Comparison of ENCODE assay signal across 14 cellular contexts in genomic region chr16:73025506-73026131, GRCh38. TPM values are rescaled to one million over a fixed set of nuclear protein-coding genes. Genes with fewer than 3 reads are reported as not detected.
A peak's percentile ranks its signal among the peaks of the same experiment; 100 is the strongest.
DNase-seq lines count a peak whose midpoint lies in the region; TF ChIP-seq lines count a peak whose summit lies in the region.
"Had no signal": no experiment of that assay in that cellular context is flagged by ENCODE, and none has a peak within 500 bp of the region (broad histone marks: within the 10 kb centered on the region; RNA-seq: fewer than 3 reads in every experiment).

No MANE protein-coding gene starts in this region.

- H2BK15ac ChIP-seq in mesenchymal stem cell (ENCODE audit: low read depth, poor library complexity, severe bottlenecking): no peak overlapping the region

- H3K27ac ChIP-seq in esophagus squamous epithelium (peak overlapping the region in 3 of 4 donors; percentile 18 to 35 (median 23)), mesenchymal stem cell (ENCODE audit: low read length, poor library complexity, severe bottlenecking) (no peak overlapping the region), subcutaneous abdominal adipose tissue (ENCODE audit: low read depth, low read length) (peak overlapping the region; percentile 28), substantia nigra (ENCODE audit: low read depth, low read length, poor library complexity, severe bottlenecking) (no peak overlapping the region)

- no peak overlapping the region for H3K4me3 Mint-ChIP-seq in HFFc6
- H3K4me3 Mint-ChIP-seq: naive thymus-derived CD4-positive, alpha-beta T cell had no signal

- H3K36me3 ChIP-seq in esophagus squamous epithelium (no peaks in the 10 kb centered on the region), mesenchymal stem cell (ENCODE audit: control insufficient read depth in 1 of 2, insufficient read depth in 2 of 2, low read depth in 1 of 2, low read length in 2 of 2) (peaks cover 0 to 11% of the 10 kb centered on the region in 2 experiments), subcutaneous abdominal adipose tissue (ENCODE audit: control insufficient read depth in 5 of 5, insufficient read depth in 5 of 5, low read length in 5 of 5) (peaks cover 0 to 6% (median 0%) of the 10 kb centered on the region in 5 donors), H7 (replicated peaks; ENCODE audit: control insufficient read depth, insufficient read depth, low read length) (no peaks in the 10 kb centered on the region)
- H3K36me3 ChIP-seq: breast epithelium, HAP-1 had no signal

- DNase-seq in HFFc6 (no peak), esophagus squamous epithelium (lab: John Stamatoyannopoulos, UW) (no peak), mesenchymal stem cell (peak; percentile 75), H7 (no peak), substantia nigra (lab: John Stamatoyannopoulos, UW) (no peak), iPS-NIHi11 (ENCODE audit: low spot score) (no peak), erythroblast (lab: John Stamatoyannopoulos, UW) (no peak)
- DNase-seq: naive thymus-derived CD4-positive, alpha-beta T cell; NCI-H1417; NCI-H524 had no signal

- H2AFZ ChIP-seq in mesenchymal stem cell (ENCODE audit: low read depth, low read length): no peak overlapping the region

- peak overlapping the region; percentile 77 to 84 for H3K18ac ChIP-seq in mesenchymal stem cell (ENCODE audit: low read depth in 1 of 2, low read length in 2 of 2)

- H2BK5ac ChIP-seq in mesenchymal stem cell (ENCODE audit: low read depth, low read length, poor library complexity, severe bottlenecking): no peak overlapping the region

- peak overlapping the region; percentile 64; the same call in 1 of the 2 replicates for H3K27ac Mint-ChIP-seq in HFFc6
- H3K27ac Mint-ChIP-seq: activated T-helper 2 cell treated with anti-CD3 and anti-CD28 coated beads, Interferon-gamma antibody, Interleukin-2, Interleukin-4, amounts not matched to agents 10 μg/mL and 5 μg/mL and 100 μg/mL, durations not matched to agents 14 hours and 24 hours and 36 hours; naive thymus-derived CD4-positive, alpha-beta T cell had no signal

- H3K27me3 ChIP-seq in esophagus squamous epithelium (no peaks in the 10 kb centered on the region), mesenchymal stem cell (ENCODE audit: control insufficient read depth in 1 of 2, insufficient read depth in 1 of 2, low read length in 2 of 2) (no peaks in the 10 kb centered on the region), subcutaneous abdominal adipose tissue (ENCODE audit: control insufficient read depth in 5 of 5, insufficient read depth in 4 of 5, low read length in 5 of 5) (no peaks in the 10 kb centered on the region), H7 (ENCODE audit: control insufficient read depth, insufficient read depth, low read length) (peaks cover 45% of the 10 kb centered on the region)
- H3K27me3 ChIP-seq: breast epithelium had no signal

- no peak overlapping the region for H4K8ac ChIP-seq in mesenchymal stem cell (ENCODE audit: low read length)

- no peaks in the 10 kb centered on the region for H3K9me3 Mint-ChIP-seq in HFFc6
- H3K9me3 Mint-ChIP-seq: activated T-helper 2 cell treated with anti-CD3 and anti-CD28 coated beads, Interferon-gamma antibody, Interleukin-2, Interleukin-4, amounts not matched to agents 10 μg/mL and 5 μg/mL and 100 μg/mL, durations not matched to agents 14 hours and 24 hours and 36 hours; naive thymus-derived CD4-positive, alpha-beta T cell had no signal

- no peak for TF ChIP-seq POLR2A in esophagus squamous epithelium (IDR thresholded peaks at IDR 0.05)
- no peak for TF ChIP-seq POLR2A in erythroblast (IDR thresholded peaks at IDR 0.05; ENCODE audit: low read length)

- peaks cover 2% of the 10 kb centered on the region for H3K27me3 Mint-ChIP-seq in HFFc6 (ENCODE audit: insufficient read depth)

- H3K4me3 ChIP-seq in esophagus squamous epithelium: no peak overlapping the region
- peak overlapping the region in 1 of 2 experiments; percentile 59 for H3K4me3 ChIP-seq in mesenchymal stem cell (ENCODE audit: insufficient read depth in 1 of 2, low read depth in 1 of 2, low read length in 2 of 2)
- H3K4me3 ChIP-seq in subcutaneous abdominal adipose tissue (ENCODE audit: low read depth in 1 of 5, low read length in 5 of 5): no peak overlapping the region
- no peak overlapping the region for H3K4me3 ChIP-seq in H7 (ENCODE audit: insufficient read depth, low read depth, low read length)
- H3K4me3 ChIP-seq: breast epithelium, HAP-1 had no signal

- WGBS in esophagus squamous epithelium, 2 donors: 38 to 57% methylated on average over 5 to 6 of the region's 8 CpGs
- 18% methylated on average over 6 of the region's 8 CpGs for WGBS in mesenchymal stem cell

- peak overlapping the region; percentile 43 to 70 for H2BK12ac ChIP-seq in mesenchymal stem cell (ENCODE audit: low read length in 2 of 2)

- H3K79me1 ChIP-seq in mesenchymal stem cell (replicated peaks; ENCODE audit: low read length, poor library complexity, severe bottlenecking): peaks cover 41% of the 10 kb centered on the region

- H3K9me3 ChIP-seq in esophagus squamous epithelium (no peaks in the 10 kb centered on the region), mesenchymal stem cell (ENCODE audit: control insufficient read depth, low read length) (no peaks in the 10 kb centered on the region), subcutaneous abdominal adipose tissue (ENCODE audit: control insufficient read depth in 5 of 5, low read length in 5 of 5) (no peaks in the 10 kb centered on the region)
- H3K9me3 ChIP-seq: breast epithelium, HAP-1 had no signal

- H3K4me2 ChIP-seq in mesenchymal stem cell (ENCODE audit: low read length, poor library complexity, severe bottlenecking): no peak overlapping the region

- H3K4ac ChIP-seq in mesenchymal stem cell (ENCODE audit: low read depth in 1 of 2, low read length in 2 of 2): peak overlapping the region; percentile 13 to 84

- H3K4me1 ChIP-seq in esophagus squamous epithelium (peaks cover 3 to 49% (median 20%) of the 10 kb centered on the region in 3 donors), mesenchymal stem cell (ENCODE audit: control insufficient read depth, insufficient read depth, low read depth, low read length) (peaks cover 11% of the 10 kb centered on the region), subcutaneous abdominal adipose tissue (ENCODE audit: control insufficient read depth in 5 of 5, insufficient read depth in 5 of 5, low read length in 5 of 5) (peaks cover 2 to 42% (median 34%) of the 10 kb centered on the region in 5 donors)
- H3K4me1 ChIP-seq: breast epithelium had no signal

- no peaks in the 10 kb centered on the region; the same call in 1 of the 2 replicates for H3K36me3 Mint-ChIP-seq in HFFc6 (ENCODE audit: low read depth)
- H3K36me3 Mint-ChIP-seq: naive thymus-derived CD4-positive, alpha-beta T cell had no signal

- peaks cover 53% of the 10 kb centered on the region for H3K4me1 Mint-ChIP-seq in HFFc6 (ENCODE audit: low read depth)

- H3K14ac ChIP-seq in mesenchymal stem cell (ENCODE audit: low read length in 2 of 2): no peak overlapping the region

- H3K23ac ChIP-seq in mesenchymal stem cell (ENCODE audit: low read length in 2 of 2): no peak overlapping the region

- H3K9ac ChIP-seq in mesenchymal stem cell (ENCODE audit: low read length): peak overlapping the region; percentile 39
- H3K9ac ChIP-seq in subcutaneous abdominal adipose tissue (ENCODE audit: low read length in 5 of 5): peak overlapping the region in 1 of 5 donors; percentile 8

- H2BK120ac ChIP-seq in mesenchymal stem cell (ENCODE audit: low read depth, low read length): no peak overlapping the region

- intact Hi-C loops in esophagus squamous epithelium (cut with DNase I): no loop called here

- TF ChIP-seq CTCF in HFFc6 (IDR thresholded peaks at IDR 0.05): no peak
- TF ChIP-seq CTCF in esophagus squamous epithelium (IDR thresholded peaks at IDR 0.05): no peak

- H4K91ac ChIP-seq in mesenchymal stem cell (ENCODE audit: low read length): peak overlapping the region; percentile 63

- peak overlapping the region; percentile 37 for H2AK5ac ChIP-seq in mesenchymal stem cell (ENCODE audit: low read length, severe bottlenecking)

RNA-seq across cellular contexts. Expression of gene ZFHX3, which starts 22.3 kb away (rescaled TPM):
- total RNA-seq in HFFc6 (2021; fragmentation: NEBNext Ultra II Directional; extraction: Animal tissue kit (Norgen Biotek cat#: 25700)): 10 to 100 TPM; 14.5 to 25.8 (median 15.8) TPM
- total RNA-seq in esophagus squamous epithelium: 10 to 100 TPM in 1 of 4 donors, 1 to 10 TPM in 3; 3.5 to 12.8 (median 4.5) TPM
- polyA plus RNA-seq in mesenchymal stem cell (2013, experiment 1 of 2): 5.1 TPM
- polyA plus RNA-seq in mesenchymal stem cell (2013, experiment 2 of 2): 4.5 TPM
- total RNA-seq in H7 (2014; rRNA removed; shearing (Covaris generic)): 1.2 and 1.3 TPM in 2 replicates

Comparison
In these comparisons a context has a peak if more than half of its experiments do, and no peak if none do; other contexts are left out.
1. H3K27ac ChIP-seq: peak in esophagus squamous epithelium (3 of 4) and subcutaneous abdominal adipose tissue (single experiment); none in mesenchymal stem cell (single experiment) and substantia nigra (single experiment).